8 cellular contexts compared by ENCODE assay signal in the genomic region with DNA sequence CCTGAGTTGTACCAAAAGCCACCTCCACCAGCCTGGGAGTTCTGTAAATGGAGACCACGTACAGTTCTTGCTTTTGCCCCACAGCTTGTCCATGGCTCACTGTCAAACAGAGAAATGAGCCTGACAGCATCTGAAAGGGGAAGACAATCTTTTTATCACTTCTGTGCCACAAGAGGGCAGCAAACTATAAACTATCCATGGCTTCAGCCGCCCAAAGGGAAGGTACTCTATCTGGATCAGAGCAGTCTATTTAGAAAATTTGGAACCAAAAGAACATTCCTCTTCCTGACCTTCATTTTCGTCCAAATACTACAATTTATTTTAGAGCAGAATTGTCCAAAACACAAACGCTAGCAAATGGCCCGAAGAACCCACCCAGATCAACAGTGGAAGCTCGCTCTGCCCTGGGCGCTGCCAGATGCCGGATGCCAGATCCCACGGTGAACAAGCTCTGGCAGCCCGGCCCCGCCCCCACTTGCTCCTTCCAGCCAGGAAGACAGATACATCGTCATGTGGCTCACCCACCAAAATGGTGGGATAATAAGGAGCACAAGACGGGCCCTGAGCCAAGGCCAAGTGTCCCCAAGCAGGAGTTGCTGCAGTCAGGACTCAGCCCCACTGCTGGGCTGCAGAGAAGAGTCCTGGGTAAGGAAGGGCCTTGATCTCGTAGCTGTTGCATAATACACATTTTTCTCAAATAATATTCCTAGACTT. TPM values are rescaled to one million over a fixed set of nuclear protein-coding genes. Genes with fewer than 3 reads are reported as not detected.
DNase-seq lines count a peak whose midpoint lies in the region; ATAC-seq and TF ChIP-seq lines count a peak whose summit lies in the region.

No MANE protein-coding gene starts in this region.

- POLR2A ChIA-PET in CD4-positive, alpha-beta memory T cell (lab: Charles Lee; ENCODE audit: partially characterized antibody): interaction anchor here (1.2 to 2.1 kb wide), 6 partner anchors 29 to 446 kb away, joined by 3 to 9 read pairs (median 4); a partner anchor contains a TSS
- POLR2A ChIA-PET in activated CD8-positive, alpha-beta T cell treated with anti-CD3 and anti-CD28 coated beads for 36 hours (lab: Charles Lee): interaction anchor here (1.4 to 1.6 kb wide), 2 partner anchors 29 to 196 kb away, joined by 3 to 7 read pairs; a partner anchor contains a TSS

- CTCF ChIA-PET in CD4-positive, alpha-beta memory T cell (lab: Charles Lee; ENCODE audit: partially characterized antibody): interaction anchor here (0.6 to 7.8 kb wide), 33 partner anchors 8 to 307 kb away, joined by 3 to 91 read pairs (median 4); a partner anchor contains a TSS
- CTCF ChIA-PET in activated CD8-positive, alpha-beta T cell treated with anti-CD3 and anti-CD28 coated beads for 36 hours (lab: Charles Lee): interaction anchor here (0.6 to 9.0 kb wide), 60 partner anchors 9 to 326 kb away, joined by 3 to 72 read pairs (median 4); a partner anchor contains a TSS

- H3K4me1 ChIP-seq in CD4-positive, alpha-beta memory T cell (ENCODE audit: insufficient read depth, low read length): peaks cover 24% of the 10 kb centered on the region
- peaks cover 7% of the 10 kb centered on the region in 2 donors for H3K4me1 ChIP-seq in lung (ENCODE audit: control insufficient read depth in 2 of 2, insufficient read depth in 2 of 2, low read length in 2 of 2)

- H3K4me3 ChIP-seq in CD4-positive, alpha-beta memory T cell (ENCODE audit: low read length in 2 of 2): no peak overlapping the region
- H3K4me3 ChIP-seq in HL-60 (replicated peaks; ENCODE audit: insufficient read depth, low read length) (no peak overlapping the region), lung (no peak overlapping the region)

- WGBS in lung, 2 donors: 21 to 26% methylated on average over 14 of the region's 14 CpGs

- DNase-seq in CD4-positive, alpha-beta memory T cell: peak; percentile 56 to 63 (median 59)
- peak in 1 of 2 experiments; percentile 72 for DNase-seq in HL-60 (ENCODE audit: low read depth in 1 of 2, low spot score in 1 of 2)
- DNase-seq in NCI-H69 (lab: John Stamatoyannopoulos, UW): peak; percentile 85
- DNase-seq in activated CD8-positive, alpha-beta T cell treated with anti-CD3 and anti-CD28 coated beads for 36 hours: peak; percentile 54
- DNase-seq in endothelial cell (ENCODE audit: low spot score): peak; percentile 71
- DNase-seq in lung (ENCODE audit: low spot score): peak; percentile 67

- H3K27me3 ChIP-seq in CD4-positive, alpha-beta memory T cell (ENCODE audit: insufficient read depth, low read length): no peaks in the 10 kb centered on the region
- H3K27me3 ChIP-seq in HL-60 (ENCODE audit: insufficient read depth, poor library complexity, severe bottlenecking): no peaks in the 10 kb centered on the region
- no peaks in the 10 kb centered on the region for H3K27me3 ChIP-seq in lung (ENCODE audit: control insufficient read depth, insufficient read depth)

- H3K36me3 ChIP-seq in CD4-positive, alpha-beta memory T cell (ENCODE audit: insufficient read depth, low read length): no peaks in the 10 kb centered on the region
- H3K36me3 ChIP-seq in lung (ENCODE audit: control insufficient read depth in 2 of 2, insufficient read depth in 2 of 2, low read length in 2 of 2): peaks cover 0 to 2% of the 10 kb centered on the region in 2 donors

- ATAC-seq in activated CD8-positive, alpha-beta T cell treated with anti-CD3 and anti-CD28 coated beads for 36 hours: peak; percentile 79
- ATAC-seq in lung (ENCODE audit: insufficient read depth, low FRiP score) (peak; percentile 70), GM21390 (IDR thresholded peaks at IDR 0.05; ENCODE audit: unreplicated experiment) (no peak)
- ATAC-seq in stimulated activated memory B cell treated with anti-CD40 and anti-IgM and Interleukin-4, amounts not matched to agents 10 μg/mL and 1 μg/mL and 100 μg/mL, for 72 hours: peak; percentile 84

- H3K36me3 Mint-ChIP-seq in CD4-positive, alpha-beta memory T cell: no peaks in the 10 kb centered on the region
- H3K36me3 Mint-ChIP-seq in activated CD8-positive, alpha-beta T cell treated with anti-CD3 and anti-CD28 coated beads for 36 hours (ENCODE audit: low read depth): peaks cover 2% of the 10 kb centered on the region
- no peaks in the 10 kb centered on the region for H3K36me3 Mint-ChIP-seq in endothelial cell (ENCODE audit: low read depth, unreplicated experiment)
- no peaks in the 10 kb centered on the region for H3K36me3 Mint-ChIP-seq in stimulated activated memory B cell treated with anti-CD40 and anti-IgM and Interleukin-4, amounts not matched to agents 10 μg/mL and 1 μg/mL and 100 μg/mL, for 72 hours

- H3K9me3 Mint-ChIP-seq in CD4-positive, alpha-beta memory T cell: no peaks in the 10 kb centered on the region
- H3K9me3 Mint-ChIP-seq in activated CD8-positive, alpha-beta T cell treated with anti-CD3 and anti-CD28 coated beads for 36 hours: no peaks in the 10 kb centered on the region
- H3K9me3 Mint-ChIP-seq in endothelial cell (ENCODE audit: unreplicated experiment): no peaks in the 10 kb centered on the region
- no peaks in the 10 kb centered on the region for H3K9me3 Mint-ChIP-seq in stimulated activated memory B cell treated with anti-CD40 and anti-IgM and Interleukin-4, amounts not matched to agents 10 μg/mL and 1 μg/mL and 100 μg/mL, for 72 hours

- TF ChIP-seq CTCF in HL-60 (IDR thresholded peaks at IDR 0.05; ENCODE audit: insufficient read depth, low read length) (peak; percentile 43), endothelial cell (IDR thresholded peaks at IDR 0.05; ENCODE audit: unreplicated experiment) (peak; percentile 77), lung (IDR thresholded peaks at IDR 0.05; ENCODE audit: control extremely low read depth, extremely low read depth) (peak; percentile 75)
- peak; percentile 76 for TF ChIP-seq CTCF in activated CD8-positive, alpha-beta T cell treated with anti-CD3 and anti-CD28 coated beads for 36 hours (IDR thresholded peaks at IDR 0.05)

- H3K4me3 Mint-ChIP-seq in CD4-positive, alpha-beta memory T cell: no peak overlapping the region
- H3K4me3 Mint-ChIP-seq in activated CD8-positive, alpha-beta T cell treated with anti-CD3 and anti-CD28 coated beads for 36 hours: no peak overlapping the region
- no peak overlapping the region for H3K4me3 Mint-ChIP-seq in endothelial cell (ENCODE audit: unreplicated experiment)
- H3K4me3 Mint-ChIP-seq in stimulated activated memory B cell treated with anti-CD40 and anti-IgM and Interleukin-4, amounts not matched to agents 10 μg/mL and 1 μg/mL and 100 μg/mL, for 72 hours: no peak overlapping the region

- no peak overlapping the region for H3K27ac ChIP-seq in CD4-positive, alpha-beta memory T cell (ENCODE audit: low read depth, low read length)
- no peak overlapping the region for H3K27ac ChIP-seq in HL-60 (replicated peaks)
- peak overlapping the region; percentile 34 to 78 for H3K27ac ChIP-seq in lung (ENCODE audit: low read depth in 1 of 2, low read length in 1 of 2)

- intact Hi-C loops in CD4-positive, alpha-beta memory T cell (cut with micrococcal nuclease): loop anchor here (1.0 to 10.0 kb wide), 4 partner anchors 147 to 490 kb away; a partner anchor contains a TSS
- intact Hi-C loops in activated CD8-positive, alpha-beta T cell treated with anti-CD3 and anti-CD28 coated beads for 36 hours (cut with micrococcal nuclease): no loop called here

- no peaks in the 10 kb centered on the region for H3K27me3 Mint-ChIP-seq in CD4-positive, alpha-beta memory T cell
- H3K27me3 Mint-ChIP-seq in activated CD8-positive, alpha-beta T cell treated with anti-CD3 and anti-CD28 coated beads for 36 hours: no peaks in the 10 kb centered on the region
- H3K27me3 Mint-ChIP-seq in endothelial cell (ENCODE audit: unreplicated experiment): peaks cover 7% of the 10 kb centered on the region
- H3K27me3 Mint-ChIP-seq in stimulated activated memory B cell treated with anti-CD40 and anti-IgM and Interleukin-4, amounts not matched to agents 10 μg/mL and 1 μg/mL and 100 μg/mL, for 72 hours: peaks cover 21% of the 10 kb centered on the region

- no peaks in the 10 kb centered on the region for H3K9me3 ChIP-seq in CD4-positive, alpha-beta memory T cell (ENCODE audit: control insufficient read depth in 1 of 2, low read length in 2 of 2)
- no peaks in the 10 kb centered on the region for H3K9me3 ChIP-seq in lung (ENCODE audit: control insufficient read depth in 2 of 2, insufficient read depth in 1 of 2, low read length in 1 of 2)

- peak overlapping the region in 4 of 7 donors; percentile 58 to 68 (median 60) for H3K27ac Mint-ChIP-seq in CD4-positive, alpha-beta memory T cell
- no peak overlapping the region for H3K27ac Mint-ChIP-seq in activated CD8-positive, alpha-beta T cell treated with anti-CD3 and anti-CD28 coated beads for 36 hours
- H3K27ac Mint-ChIP-seq in endothelial cell (ENCODE audit: unreplicated experiment): peak overlapping the region; percentile 20
- no peak overlapping the region for H3K27ac Mint-ChIP-seq in stimulated activated memory B cell treated with anti-CD40 and anti-IgM and Interleukin-4, amounts not matched to agents 10 μg/mL and 1 μg/mL and 100 μg/mL, for 72 hours

- H3K4me1 Mint-ChIP-seq in CD4-positive, alpha-beta memory T cell: peaks cover 8 to 12% (median 10%) of the 10 kb centered on the region in 4 donors
- peaks cover 23% of the 10 kb centered on the region for H3K4me1 Mint-ChIP-seq in activated CD8-positive, alpha-beta T cell treated with anti-CD3 and anti-CD28 coated beads for 36 hours (ENCODE audit: low read depth)
- peaks cover 13% of the 10 kb centered on the region for H3K4me1 Mint-ChIP-seq in endothelial cell (ENCODE audit: unreplicated experiment)
- no peaks in the 10 kb centered on the region for H3K4me1 Mint-ChIP-seq in stimulated activated memory B cell treated with anti-CD40 and anti-IgM and Interleukin-4, amounts not matched to agents 10 μg/mL and 1 μg/mL and 100 μg/mL, for 72 hours

RNA-seq across cellular contexts. Expression of a gene that starts 23.9 kb away (rescaled TPM):
- total RNA-seq in CD4-positive, alpha-beta memory T cell: not detected
- polyA plus RNA-seq in CD4-positive, alpha-beta memory T cell: not detected
- not detected for total RNA-seq in activated CD8-positive, alpha-beta T cell treated with anti-CD3 and anti-CD28 coated beads for 36 hours
- total RNA-seq in endothelial cell (ENCODE audit: unreplicated experiment) (0.72 TPM), lung (1,000 to 10,000 TPM in 1 of 2 donors, 10 to 100 TPM in 1; 16.0 to 5,001 TPM)
- 1,000 to 10,000 TPM; 2,989 to 6,099 TPM for polyA plus RNA-seq in lung

RNA-seq across cellular contexts. Expression of a gene that starts 57.7 kb away (rescaled TPM):
- 1 to 10 TPM; 1.2 to 2.1 TPM for total RNA-seq in CD4-positive, alpha-beta memory T cell
- polyA plus RNA-seq in CD4-positive, alpha-beta memory T cell: 1 to 10 TPM; 1.4 to 1.9 TPM
- total RNA-seq in activated CD8-positive, alpha-beta T cell treated with anti-CD3 and anti-CD28 coated beads for 36 hours: 1 to 10 TPM; 6.4 to 6.7 TPM
- total RNA-seq in endothelial cell (ENCODE audit: unreplicated experiment) (9.3 TPM), lung (10 to 100 TPM in 1 of 2 donors, 1 to 10 TPM in 1; 6.3 to 36.1 TPM)
- 10 to 100 TPM; 21.9 to 34.5 TPM for polyA plus RNA-seq in lung

Comparison
In these comparisons a context has a peak if more than half of its experiments do, and no peak if none do; other contexts are left out.
1. H3K27ac ChIP-seq: peak in lung (2 of 2); none in CD4-positive, alpha-beta memory T cell (single experiment) and HL-60 (single experiment).
2. H3K27ac Mint-ChIP-seq: peak in CD4-positive, alpha-beta memory T cell (4 of 7) and endothelial cell (single experiment); none in activated CD8-positive, alpha-beta T cell treated with anti-CD3 and anti-CD28 coated beads for 36 hours (single experiment) and stimulated activated memory B cell treated with anti-CD40 and anti-IgM and Interleukin-4, amounts not matched to agents 10 μg/mL and 1 μg/mL and 100 μg/mL, for 72 hours (single experiment).
3. Peak in every context shown above with its lines, with median percentiles within 50 percentile points of each other: CTCF ChIP-seq.